Comparison of ENCODE assay signal across 11 cellular contexts in the genomic region with DNA sequence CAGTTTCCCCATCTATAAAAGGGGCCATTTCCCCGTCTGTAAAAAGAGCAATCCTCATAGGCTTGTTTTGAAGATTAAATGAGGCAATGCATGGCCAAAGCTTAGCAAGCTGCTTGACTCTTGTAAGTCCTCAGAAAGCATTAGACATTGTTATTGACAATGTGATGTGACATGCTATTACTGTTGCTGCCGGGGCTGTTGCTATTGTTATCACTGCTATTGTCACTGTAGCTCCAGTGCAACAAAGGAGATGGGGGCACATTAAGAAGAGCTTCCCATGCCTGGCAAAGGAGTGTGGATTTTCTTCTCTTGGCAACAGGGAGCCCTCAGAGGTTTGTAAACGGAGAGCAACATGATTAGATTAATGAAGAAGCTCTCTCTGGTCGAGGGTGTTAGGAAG. TPM values are rescaled to one million over a fixed set of nuclear protein-coding genes. Genes with fewer than 3 reads are reported as not detected.
A peak's percentile ranks its signal among the peaks of the same experiment; 100 is the strongest.
DNase-seq lines count a peak whose midpoint lies in the region; ATAC-seq, FAIRE-seq and TF ChIP-seq lines count a peak whose summit lies in the region.
"Had no signal": no experiment of that assay in that cellular context is flagged by ENCODE, and none has a peak within 500 bp of the region (broad histone marks: within the 10 kb centered on the region; RNA-seq: fewer than 3 reads in every experiment).

No MANE protein-coding gene starts in this region.

- no peaks in the 10 kb centered on the region for H3K9me3 Mint-ChIP-seq in activated naive CD8-positive, alpha-beta T cell (ENCODE audit: low read depth)

- H3K9ac ChIP-seq in neural cell (ENCODE audit: low read length), result no peak overlapping the region

- H3K27ac Mint-ChIP-seq in activated naive CD8-positive, alpha-beta T cell, result peak overlapping the region; percentile 91

- no peaks in the 10 kb centered on the region for H3K79me2 ChIP-seq in neural cell (replicated peaks; ENCODE audit: insufficient read depth, low read length)

- H2AFZ ChIP-seq in neural cell (ENCODE audit: low read depth, low read length), result peak overlapping the region; percentile 40

- peak overlapping the region; percentile 49 for H3K27ac ChIP-seq in neural cell (ENCODE audit: low read length)
- H3K27ac ChIP-seq: 22Rv1, colonic mucosa, foreskin keratinocyte had no signal

- ATAC-seq in GM21515 (IDR thresholded peaks at IDR 0.05; ENCODE audit: unreplicated experiment), result no peak
- no peak for ATAC-seq in HG02840 (IDR thresholded peaks at IDR 0.05; ENCODE audit: low FRiP score, unreplicated experiment)

- no peaks in the 10 kb centered on the region for H3K9me3 ChIP-seq in neural cell (ENCODE audit: low read length)
- H3K9me3 ChIP-seq: colonic mucosa had no signal

- no peak for TF ChIP-seq CTCF in neural cell (IDR thresholded peaks at IDR 0.05; ENCODE audit: poor library complexity, severe bottlenecking)

- peaks cover 12% of the 10 kb centered on the region for H3K27me3 ChIP-seq in neural cell (ENCODE audit: insufficient read depth, low read depth, low read length)
- H3K27me3 ChIP-seq: colonic mucosa had no signal

- H3K9me2 ChIP-seq in neural cell (ENCODE audit: insufficient read depth, low read length), result no peaks in the 10 kb centered on the region

- peak; percentile 59 for TF ChIP-seq EP300 in neural cell (conservative IDR thresholded peaks at IDR 0.05; ENCODE audit: poor library complexity, severe bottlenecking)

- DNase-seq in NCI-H748 (lab: John Stamatoyannopoulos, UW; ENCODE audit: unreplicated experiment) (peak; percentile 46), NCI-H748 treated with DMSO at 0.1 percent for 48 hours (lab: John Stamatoyannopoulos, UW) (no peak), HTR-8/SVneo (ENCODE audit: insufficient read length, low spot score) (no peak), islet precursor cell (no peak)
- DNase-seq: foreskin keratinocyte had no signal

- no peaks in the 10 kb centered on the region for H3F3A ChIP-seq in neural cell (ENCODE audit: insufficient read depth, low read length, poor library complexity, severe bottlenecking)

- H3K4me2 ChIP-seq in neural cell (ENCODE audit: low read length), result no peak overlapping the region

- no peak overlapping the region for H3K4me3 ChIP-seq in neural cell (ENCODE audit: low read length)
- H3K4me3 ChIP-seq: colonic mucosa had no signal

- TF ChIP-seq RAD21 in neural cell (conservative IDR thresholded peaks at IDR 0.05), result no peak

- H3K27me3 Mint-ChIP-seq in activated naive CD8-positive, alpha-beta T cell, result no peaks in the 10 kb centered on the region

- peak overlapping the region; percentile 45 for H3K4me3 Mint-ChIP-seq in activated naive CD8-positive, alpha-beta T cell

- H3K36me3 Mint-ChIP-seq in activated naive CD8-positive, alpha-beta T cell, result peaks cover 6% of the 10 kb centered on the region

- peak; percentile 62 for FAIRE-seq in HTR-8/SVneo (lab: Jason Lieb, UNC)

- no peaks in the 10 kb centered on the region for H4K20me1 ChIP-seq in neural cell (ENCODE audit: insufficient read depth)

- H3K4me1 Mint-ChIP-seq in activated naive CD8-positive, alpha-beta T cell (ENCODE audit: low read depth), result peaks cover 34% of the 10 kb centered on the region

- H3K36me3 ChIP-seq in neural cell (ENCODE audit: insufficient read depth, low read length), result no peaks in the 10 kb centered on the region
- H3K36me3 ChIP-seq: colonic mucosa had no signal

TF ChIP-seq in neural cell, 6 proteins besides CTCF, POLR2A, EP300 and RAD21:
- TF ChIP-seq, protein P1, sequence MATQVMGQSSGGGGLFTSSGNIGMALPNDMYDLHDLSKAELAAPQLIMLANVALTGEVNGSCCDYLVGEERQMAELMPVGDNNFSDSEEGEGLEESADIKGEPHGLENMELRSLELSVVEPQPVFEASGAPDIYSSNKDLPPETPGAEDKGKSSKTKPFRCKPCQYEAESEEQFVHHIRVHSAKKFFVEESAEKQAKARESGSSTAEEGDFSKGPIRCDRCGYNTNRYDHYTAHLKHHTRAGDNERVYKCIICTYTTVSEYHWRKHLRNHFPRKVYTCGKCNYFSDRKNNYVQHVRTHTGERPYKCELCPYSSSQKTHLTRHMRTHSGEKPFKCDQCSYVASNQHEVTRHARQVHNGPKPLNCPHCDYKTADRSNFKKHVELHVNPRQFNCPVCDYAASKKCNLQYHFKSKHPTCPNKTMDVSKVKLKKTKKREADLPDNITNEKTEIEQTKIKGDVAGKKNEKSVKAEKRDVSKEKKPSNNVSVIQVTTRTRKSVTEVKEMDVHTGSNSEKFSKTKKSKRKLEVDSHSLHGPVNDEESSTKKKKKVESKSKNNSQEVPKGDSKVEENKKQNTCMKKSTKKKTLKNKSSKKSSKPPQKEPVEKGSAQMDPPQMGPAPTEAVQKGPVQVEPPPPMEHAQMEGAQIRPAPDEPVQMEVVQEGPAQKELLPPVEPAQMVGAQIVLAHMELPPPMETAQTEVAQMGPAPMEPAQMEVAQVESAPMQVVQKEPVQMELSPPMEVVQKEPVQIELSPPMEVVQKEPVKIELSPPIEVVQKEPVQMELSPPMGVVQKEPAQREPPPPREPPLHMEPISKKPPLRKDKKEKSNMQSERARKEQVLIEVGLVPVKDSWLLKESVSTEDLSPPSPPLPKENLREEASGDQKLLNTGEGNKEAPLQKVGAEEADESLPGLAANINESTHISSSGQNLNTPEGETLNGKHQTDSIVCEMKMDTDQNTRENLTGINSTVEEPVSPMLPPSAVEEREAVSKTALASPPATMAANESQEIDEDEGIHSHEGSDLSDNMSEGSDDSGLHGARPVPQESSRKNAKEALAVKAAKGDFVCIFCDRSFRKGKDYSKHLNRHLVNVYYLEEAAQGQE (IDR thresholded peaks at IDR 0.05; ENCODE audit: borderline replicate concordance), result no peak
- TF ChIP-seq EZH2 (IDR thresholded peaks at IDR 0.05; ENCODE audit: borderline replicate concordance, insufficient read depth, low read length, poor library complexity, severe bottlenecking), result no peak
- no peak for TF ChIP-seq TAF1 (IDR thresholded peaks at IDR 0.05; ENCODE audit: low read depth)
- no peak for TF ChIP-seq MXI1 (conservative IDR thresholded peaks at IDR 0.05; ENCODE audit: poor library complexity, severe bottlenecking)
- no peak for TF ChIP-seq SMC3 (conservative IDR thresholded peaks at IDR 0.05; ENCODE audit: poor library complexity)
- peak; percentile 56 for TF ChIP-seq POLR2AphosphoS5 (IDR thresholded peaks at IDR 0.05)

RNA-seq across cellular contexts. Expression of gene FAM83D, which starts 33.2 kb away (rescaled TPM):
- 0.48 and 2.4 TPM in 2 replicates for polyA plus RNA-seq in neural cell
- polyA minus RNA-seq in neural cell, result 1.3 and 1.5 TPM in 2 replicates
